2 cellular contexts compared by ENCODE assay signal in the genomic region with DNA sequence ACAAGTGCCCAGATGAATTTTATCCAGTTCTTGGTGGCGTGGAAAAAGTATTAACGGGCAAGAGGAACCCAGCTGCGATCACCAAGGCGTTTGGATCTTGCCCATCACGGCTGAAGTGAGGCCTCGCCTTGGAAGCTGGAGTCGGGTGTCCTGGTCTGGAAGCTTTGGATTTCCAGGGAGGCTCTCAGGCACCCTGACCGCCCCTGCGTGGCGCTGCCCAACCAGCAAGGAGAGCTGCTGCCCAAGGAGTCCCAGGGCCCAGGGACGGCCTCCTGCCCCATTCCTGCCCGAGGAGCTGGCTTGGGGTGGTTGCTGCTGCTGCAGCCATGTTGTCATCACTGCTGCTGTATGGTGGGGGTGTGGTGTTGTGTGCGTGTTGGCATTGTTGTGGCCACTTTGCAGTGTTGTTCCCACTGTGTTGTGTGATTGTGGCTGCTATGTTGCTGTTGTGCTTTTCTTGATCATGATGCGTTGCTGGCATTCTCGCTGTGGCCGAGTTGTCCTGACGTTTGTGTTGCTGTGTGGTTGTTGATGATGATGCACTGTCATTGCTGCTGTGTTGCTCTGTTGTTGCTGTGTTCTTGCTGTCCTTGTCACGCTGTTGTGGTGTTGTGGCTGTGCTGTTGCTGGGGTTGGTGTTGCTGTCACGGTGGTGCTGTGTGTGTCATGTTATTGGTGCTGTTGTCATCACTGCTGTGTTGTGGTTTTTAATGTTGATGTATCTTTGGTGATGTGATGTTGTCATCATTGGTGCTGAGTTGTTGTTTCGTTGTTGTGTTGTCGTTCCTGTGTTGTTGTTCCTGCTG.
TF ChIP-seq lines count a peak whose summit lies in the region.

No MANE protein-coding gene starts in this region.

TF ChIP-seq in HEK293, 187 proteins besides CTCF, POLR2A, EP300 and RAD21:
- TF ChIP-seq ZNF140 (tag by site-specific recombination; IDR thresholded peaks at IDR 0.05) (no peak), ZBTB17 (tag by site-specific recombination; IDR thresholded peaks at IDR 0.05) (no peak), ZNF501 (tag by site-specific recombination; IDR thresholded peaks at IDR 0.05) (no peak), ZNF391 (tag by site-specific recombination; IDR thresholded peaks at IDR 0.05; ENCODE audit: borderline replicate concordance, low read depth) (no peak), ZNF37A (tag by site-specific recombination; IDR thresholded peaks at IDR 0.05) (no peak), ZNF707 (tag by site-specific recombination; IDR thresholded peaks at IDR 0.05) (no peak), ZBTB11 (tag by site-specific recombination; conservative IDR thresholded peaks at IDR 0.05; ENCODE audit: low read depth) (no peak), ATF2 (tag by site-specific recombination; IDR thresholded peaks at IDR 0.05; ENCODE audit: low read depth) (0 out of 2 replicates have a peak, but pooled peaks have one; percentile 23), ZNF785 (tag by site-specific recombination; IDR thresholded peaks at IDR 0.05) (peak; percentile 73; the same call in 1 of the 2 replicates), ZNF776 (tag by site-specific recombination; IDR thresholded peaks at IDR 0.05; ENCODE audit: borderline replicate concordance) (peak; percentile 56; the same call in 1 of the 2 replicates), ZNF404 (tag by site-specific recombination; IDR thresholded peaks at IDR 0.05) (no peak), ZNF112 (tag by site-specific recombination; IDR thresholded peaks at IDR 0.05) (0 out of 2 replicates have a peak, but pooled peaks have one; percentile 25), GLIS1 (tag by site-specific recombination; IDR thresholded peaks at IDR 0.05) (no peak), HIC1 (tag by site-specific recombination; IDR thresholded peaks at IDR 0.05) (no peak)

TF ChIP-seq in K562, 482 proteins besides CTCF, POLR2A, EP300 and RAD21:
- TF ChIP-seq TAF1 (IDR thresholded peaks at IDR 0.05; ENCODE audit: control insufficient read depth, extremely low read depth, insufficient read depth, low read length, severe bottlenecking) (no peak), TAF7 (tag; IDR thresholded peaks at IDR 0.05) (0 out of 2 replicates have a peak, but pooled peaks have one; percentile 18)
